ENCODE assay signal across 25 cellular contexts in genomic region chr9:114299286-114300152, GRCh38. TPM values are rescaled to one million over a fixed set of nuclear protein-coding genes. Genes with fewer than 3 reads are reported as not detected.
A peak's percentile ranks its signal among the peaks of the same experiment; 100 is the strongest.
DNase-seq lines count a peak whose midpoint lies in the region; ATAC-seq, FAIRE-seq and TF ChIP-seq lines count a peak whose summit lies in the region.
"Had no signal": no experiment of that assay in that cellular context is flagged by ENCODE, and none has a peak within 500 bp of the region (broad histone marks: within the 10 kb centered on the region; RNA-seq: fewer than 3 reads in every experiment).

No MANE protein-coding gene starts in this region.

- ATAC-seq in Right ventricle myocardium superior (ENCODE audit: poor library complexity) (no peak), Right ventricle myocardium inferior (no peak), upper lobe of right lung (no peak), GM21447 (IDR thresholded peaks at IDR 0.05; ENCODE audit: unreplicated experiment) (no peak)
- ATAC-seq: left lung; naive thymus-derived CD4-positive, alpha-beta T cell had no signal

- no peak overlapping the region for H3K4me3 ChIP-seq in ovary
- H3K4me3 ChIP-seq in upper lobe of right lung, result no peak overlapping the region
- H3K4me3 ChIP-seq: dorsolateral prefrontal cortex, left lung had no signal

- H3K4me1 ChIP-seq in ovary (ENCODE audit: insufficient read depth) (no peaks in the 10 kb centered on the region), upper lobe of right lung (no peaks in the 10 kb centered on the region)
- H3K4me1 ChIP-seq: left lung had no signal

- intact Hi-C loops in Right ventricle myocardium superior (cut with DNase I), result no loop called here
- intact Hi-C loops in Right ventricle myocardium inferior (cut with DNase I), result no loop called here
- intact Hi-C loops in ovary (cut with DNase I), result loop anchor here in 1 of 4 donors (5.0 kb wide), 1 partner anchor 142 kb away; the partner anchor contains the start of gene COL27A1
- intact Hi-C loops in upper lobe of right lung (cut with DNase I), result no loop called here

- DNase-seq in Right ventricle myocardium superior (peak; percentile 29), Right ventricle myocardium inferior (ENCODE audit: missing footprints) (no peak), ecto neural progenitor cell (ENCODE audit: low spot score) (peak; percentile 32), ovary (peak in 4 of 5 donors; percentile 2 to 19 (median 10)), upper lobe of right lung (peak; percentile 54), HTR-8/SVneo (ENCODE audit: insufficient read length, low spot score) (no peak)
- DNase-seq in NK-92 treated with Interleukin-12 subunit alpha and Interleukin-12 subunit beta, amount 100 ng/mL, for 24 hours (lab: John Stamatoyannopoulos, UW), result no peak
- DNase-seq: activated CD4-positive, alpha-beta T cell treated with anti-CD3 and anti-CD28 coated beads for 4 hours; CD4-positive, alpha-beta memory T cell; central memory CD4-positive, alpha-beta T cell; GOT3; hippocampal formation; midbrain; NCI-H146 had no signal

- H3K9me3 ChIP-seq in ovary (no peaks in the 10 kb centered on the region), upper lobe of right lung (no peaks in the 10 kb centered on the region)

- TF ChIP-seq POLR2A in ovary (IDR thresholded peaks at IDR 0.05), result no peak

- H3K27ac ChIP-seq in ovary (no peak overlapping the region), upper lobe of right lung (no peak overlapping the region)
- H3K27ac ChIP-seq: dorsolateral prefrontal cortex, left lung, VCaP had no signal

- H3K36me3 ChIP-seq in ovary (no peaks in the 10 kb centered on the region), upper lobe of right lung (peaks cover 5% of the 10 kb centered on the region)

- TF ChIP-seq EP300 in ovary (IDR thresholded peaks at IDR 0.05), result no peak

- TF ChIP-seq CTCF in ovary (IDR thresholded peaks at IDR 0.05) (no peak), upper lobe of right lung (IDR thresholded peaks at IDR 0.05) (no peak)

- FAIRE-seq in HTR-8/SVneo (lab: Jason Lieb, UNC), result no peak
- FAIRE-seq: A204.1 had no signal

- 88 to 93% (median 90%) methylated on average over 15 of the region's 15 CpGs for WGBS in ovary, 3 donors

- H3K27me3 ChIP-seq in ovary (no peaks in the 10 kb centered on the region), upper lobe of right lung (no peaks in the 10 kb centered on the region)
- H3K27me3 ChIP-seq: dorsolateral prefrontal cortex, left lung had no signal

RNA-seq across cellular contexts. Expression of gene ORM1, which starts 23.4 kb away (rescaled TPM):
- 1.2 TPM for total RNA-seq in Right ventricle myocardium superior
- 0.51 TPM for total RNA-seq in Right ventricle myocardium inferior
- 10 to 100 TPM in 1 of 7 donors, 1 to 10 TPM in 1, under 1 TPM in 2, not detected in 3; 0.30 to 11.9 (median 1.8) TPM for total RNA-seq in ovary
- 1 to 10 TPM in 1 of 2 donors, not detected in 1; 2.1 TPM for polyA plus RNA-seq in ovary
- 5.2 TPM for total RNA-seq in upper lobe of right lung
- total RNA-seq: activated T-helper 2 cell treated with anti-CD3 and anti-CD28 coated beads, Interferon-gamma antibody, Interleukin-2, Interleukin-4, amounts not matched to agents 10 μg/mL and 5 μg/mL and 100 μg/mL, durations not matched to agents 14 hours and 24 hours and 36 hours; CD4-positive, alpha-beta memory T cell; NCI-H460; OCI-LY7; renal cortical epithelial cell; temporal lobe had no signal
- polyA plus RNA-seq: CD4-positive, alpha-beta memory T cell; naive thymus-derived CD4-positive, alpha-beta T cell had no signal

RNA-seq across cellular contexts. Expression of gene ORM2, which starts 30.1 kb away (rescaled TPM):
- total RNA-seq in Right ventricle myocardium superior (not detected), Right ventricle myocardium inferior (not detected), ovary (1 to 10 TPM in 1 of 7 donors, under 1 TPM in 1, not detected in 5; 0.82 to 2.6 TPM), upper lobe of right lung (3.9 TPM)
- polyA plus RNA-seq in ovary, result under 1 TPM in 1 of 2 donors, not detected in 1; 0.52 TPM
- total RNA-seq: activated T-helper 2 cell treated with anti-CD3 and anti-CD28 coated beads, Interferon-gamma antibody, Interleukin-2, Interleukin-4, amounts not matched to agents 10 μg/mL and 5 μg/mL and 100 μg/mL, durations not matched to agents 14 hours and 24 hours and 36 hours; CD4-positive, alpha-beta memory T cell; naive thymus-derived CD4-positive, alpha-beta T cell; NCI-H460; OCI-LY7; renal cortical epithelial cell; temporal lobe had no signal
- polyA plus RNA-seq: CD4-positive, alpha-beta memory T cell; naive thymus-derived CD4-positive, alpha-beta T cell had no signal

Comparison
In these comparisons a context has a peak if more than half of its experiments do, and no peak if none do; other contexts are left out.
1. DNase-seq: peak in Right ventricle myocardium superior (single experiment), ecto neural progenitor cell (single experiment), ovary (4 of 5) and upper lobe of right lung (single experiment); none in Right ventricle myocardium inferior (single experiment), NK-92 treated with Interleukin-12 subunit alpha and Interleukin-12 subunit beta, amount 100 ng/mL, for 24 hours (single experiment) and HTR-8/SVneo (single experiment).